ENCODE assay signal across 11 cellular contexts in the genomic region with DNA sequence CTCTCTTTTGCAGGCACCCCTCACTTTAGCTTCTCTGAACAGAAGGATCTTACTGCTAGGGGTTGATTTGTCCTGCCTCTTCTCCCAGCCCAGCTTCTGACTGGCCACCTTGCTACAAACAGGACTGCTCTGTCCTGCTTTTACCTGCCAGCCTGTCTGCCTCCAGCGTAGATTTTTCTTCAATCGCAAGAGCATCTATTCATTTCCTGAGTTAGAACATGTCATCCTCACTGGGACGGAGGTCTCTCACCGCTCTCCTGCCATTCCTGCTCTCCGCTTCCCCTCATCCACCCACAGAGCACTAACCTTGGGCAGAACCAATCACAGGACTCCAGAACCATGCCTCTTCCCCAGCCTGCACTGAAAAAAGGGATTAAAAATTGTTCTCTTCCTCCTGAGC. TPM values are rescaled to one million over a fixed set of nuclear protein-coding genes. Genes with fewer than 3 reads are reported as not detected.
DNase-seq lines count a peak whose midpoint lies in the region; ATAC-seq and TF ChIP-seq lines count a peak whose summit lies in the region.
"Had no signal": no experiment of that assay in that cellular context is flagged by ENCODE, and none has a peak within 500 bp of the region (broad histone marks: within the 10 kb centered on the region; RNA-seq: fewer than 3 reads in every experiment).

No MANE protein-coding gene starts in this region.

- H3K9ac ChIP-seq in neural progenitor cell = no peak overlapping the region

- TF ChIP-seq EP300 in upper lobe of left lung (IDR thresholded peaks at IDR 0.05) = no peak

- peak overlapping the region; percentile 74 for H2AFZ ChIP-seq in neural progenitor cell (replicated peaks)

- H3K27me3 ChIP-seq in heart left ventricle (peaks cover 0 to 9% (median 0%) of the 10 kb centered on the region in 9 donors), esophagus (ENCODE audit: control insufficient read depth in 1 of 2, insufficient read depth in 2 of 2, low read length in 2 of 2) (no peaks in the 10 kb centered on the region), neural progenitor cell (no peaks in the 10 kb centered on the region), upper lobe of left lung (peaks cover 0 to 4% (median 0%) of the 10 kb centered on the region in 4 donors)

- H3K36me3 Mint-ChIP-seq in neural progenitor cell = no peaks in the 10 kb centered on the region
- H3K36me3 Mint-ChIP-seq: activated CD4-positive, alpha-beta memory T cell treated with anti-CD3 and anti-CD28 coated beads for 36 hours had no signal

- 76 to 81% (median 79%) methylated on average over 5 of the region's 5 CpGs for WGBS in heart left ventricle, 4 donors
- 58 to 62% methylated on average over 5 of the region's 5 CpGs for WGBS in esophagus, 2 donors
- 75 to 96% methylated on average over 5 of the region's 5 CpGs for WGBS in upper lobe of left lung, 2 donors

- peaks cover 12% of the 10 kb centered on the region for H3K4me1 Mint-ChIP-seq in neural progenitor cell

- peaks cover 13% of the 10 kb centered on the region for H3K79me2 ChIP-seq in neural progenitor cell (ENCODE audit: low read depth)

- no peak overlapping the region for H3K4me2 ChIP-seq in neural progenitor cell

- H3K27ac ChIP-seq in heart left ventricle (peak overlapping the region in 9 of 12 donors; percentile 15 to 65 (median 55)), esophagus (ENCODE audit: low read depth in 2 of 2, low read length in 1 of 2) (peak overlapping the region; percentile 71 to 78), neural progenitor cell (no peak overlapping the region), upper lobe of left lung (peak overlapping the region in 3 of 4 donors; percentile 73 to 89 (median 77))
- H3K27ac ChIP-seq: neutrophil had no signal

- H3K27ac Mint-ChIP-seq in neural progenitor cell = no peak overlapping the region
- H3K27ac Mint-ChIP-seq: activated CD4-positive, alpha-beta memory T cell treated with anti-CD3 and anti-CD28 coated beads for 36 hours; stimulated activated naive CD8-positive, alpha-beta T cell treated with anti-CD3 and anti-CD28 coated beads, Interleukin-15, Interleukin-2, amounts not matched to agents 100 ng/mL and 50 ng/mL, for 24 hours had no signal

- H4K20me1 ChIP-seq in neural progenitor cell (ENCODE audit: low read depth) = peaks cover 7% of the 10 kb centered on the region

- H3K9me3 ChIP-seq in heart left ventricle (no peaks in the 10 kb centered on the region), esophagus (ENCODE audit: control insufficient read depth in 2 of 2, insufficient read depth in 1 of 2, low read depth in 1 of 2, low read length in 1 of 2) (no peaks in the 10 kb centered on the region), neural progenitor cell (ENCODE audit: low read depth) (no peaks in the 10 kb centered on the region), upper lobe of left lung (no peaks in the 10 kb centered on the region)
- H3K9me3 ChIP-seq: neutrophil had no signal

- DNase-seq in heart left ventricle (no peak), cardiac septum (ENCODE audit: low spot score) (no peak), neural progenitor cell (ENCODE audit: low spot score) (no peak), upper lobe of left lung (no peak), EL (no peak)
- DNase-seq: activated CD4-positive, alpha-beta memory T cell treated with anti-CD3 and anti-CD28 coated beads for 36 hours had no signal

- peaks cover 8% of the 10 kb centered on the region for H3K27me3 Mint-ChIP-seq in neural progenitor cell (ENCODE audit: insufficient read depth, low read depth)

- H3K4me1 ChIP-seq in heart left ventricle (peaks cover 3 to 55% (median 18%) of the 10 kb centered on the region in 12 donors), esophagus (ENCODE audit: control insufficient read depth in 2 of 2, insufficient read depth in 2 of 2, low read length in 1 of 2) (peaks cover 11 to 18% of the 10 kb centered on the region in 2 donors), neural progenitor cell (peaks cover 31% of the 10 kb centered on the region), upper lobe of left lung (peaks cover 11 to 26% (median 19%) of the 10 kb centered on the region in 4 donors)

- TF ChIP-seq CTCF in heart left ventricle (IDR thresholded peaks at IDR 0.05) = no peak
- TF ChIP-seq CTCF in neural progenitor cell (IDR thresholded peaks at IDR 0.05) = no peak
- no peak for TF ChIP-seq CTCF in upper lobe of left lung (IDR thresholded peaks at IDR 0.05)

- no peaks in the 10 kb centered on the region for H3K9me3 Mint-ChIP-seq in neural progenitor cell
- H3K9me3 Mint-ChIP-seq: activated CD4-positive, alpha-beta memory T cell treated with anti-CD3 and anti-CD28 coated beads for 36 hours; stimulated activated naive CD8-positive, alpha-beta T cell treated with anti-CD3 and anti-CD28 coated beads, Interleukin-15, Interleukin-2, amounts not matched to agents 100 ng/mL and 50 ng/mL, for 24 hours had no signal

- H3F3A ChIP-seq in neural progenitor cell (ENCODE audit: low read depth) = peaks cover 26% of the 10 kb centered on the region

- no peak overlapping the region for H3K4me3 ChIP-seq in heart left ventricle
- peak overlapping the region in 1 of 2 donors; percentile 8 for H3K4me3 ChIP-seq in esophagus (ENCODE audit: low read depth in 1 of 2, low read length in 2 of 2)
- H3K4me3 ChIP-seq in neural progenitor cell = no peak overlapping the region
- H3K4me3 ChIP-seq in upper lobe of left lung = peak overlapping the region in 3 of 4 donors; percentile 15 to 32 (median 18)

- no peak overlapping the region for H3K4me3 Mint-ChIP-seq in neural progenitor cell
- H3K4me3 Mint-ChIP-seq: activated CD4-positive, alpha-beta memory T cell treated with anti-CD3 and anti-CD28 coated beads for 36 hours; stimulated activated naive CD8-positive, alpha-beta T cell treated with anti-CD3 and anti-CD28 coated beads, Interleukin-15, Interleukin-2, amounts not matched to agents 100 ng/mL and 50 ng/mL, for 24 hours had no signal

- ATAC-seq in heart left ventricle (no peak), upper lobe of left lung (ENCODE audit: low FRiP score in 2 of 2) (no peak), GM18511 (IDR thresholded peaks at IDR 0.05; ENCODE audit: unreplicated experiment) (no peak), HG02642 (IDR thresholded peaks at IDR 0.05; ENCODE audit: poor library complexity, unreplicated experiment) (no peak)

- TF ChIP-seq POLR2A in heart left ventricle (IDR thresholded peaks at IDR 0.05) (no peak), upper lobe of left lung (IDR thresholded peaks at IDR 0.05) (no peak)

- intact Hi-C loops in heart left ventricle (cut with DNase I) = loop anchor here in 7 of 10 donors (1.0 to 10.0 kb wide), 12 partner anchors 60 to 498 kb away; no protein-coding TSS in a partner anchor
- intact Hi-C loops in cardiac septum (cut with DNase I) = loop anchor here (5.0 kb wide), 2 partner anchors 61 to 341 kb away; no protein-coding TSS in a partner anchor

- H3K36me3 ChIP-seq in heart left ventricle (no peaks in the 10 kb centered on the region), esophagus (ENCODE audit: control insufficient read depth in 2 of 2, insufficient read depth in 2 of 2, low read length in 1 of 2) (no peaks in the 10 kb centered on the region), neural progenitor cell (no peaks in the 10 kb centered on the region), upper lobe of left lung (no peaks in the 10 kb centered on the region)
- H3K36me3 ChIP-seq: neutrophil had no signal

RNA-seq across cellular contexts. Expression of gene ATP1B1, which starts 3.5 kb away (rescaled TPM):
- total RNA-seq in heart left ventricle (100 to 1,000 TPM; 245 to 640 (median 339) TPM), cardiac septum (256 TPM), neural progenitor cell (ENCODE audit: low replicate concordance) (30.7 and 32.6 TPM in 2 replicates), upper lobe of left lung (100 to 1,000 TPM in 5 of 6 donors, 10 to 100 TPM in 1; 31.4 to 309 (median 172) TPM)
- polyA plus RNA-seq in heart left ventricle (100 to 1,000 TPM; 165 to 372 TPM), esophagus (100 to 1,000 TPM; 104 to 194 TPM)

Comparison
In these comparisons a context has a peak if more than half of its experiments do, and no peak if none do; other contexts are left out.
1. H3K4me3 ChIP-seq: peak in upper lobe of left lung (3 of 4); none in heart left ventricle (0 of 12) and neural progenitor cell (single experiment).